ENCODE assay signal across 1 cellular context in genomic region chr7:154744226-154744860, GRCh38.
TF ChIP-seq lines count a peak whose summit lies in the region.

No MANE protein-coding gene starts in this region.

TF ChIP-seq in K562, 482 proteins besides CTCF, POLR2A, EP300 and RAD21 (continued from another document):
- TF ChIP-seq CREB3L1 (IDR thresholded peaks at IDR 0.05; ENCODE audit: borderline replicate concordance, low read depth) (0 out of 2 replicates have a peak, but pooled peaks have one; percentile 42), STAG1 (CRISPR knock-in tag; IDR thresholded peaks at IDR 0.05; ENCODE audit: borderline replicate concordance) (peak; percentile 71; the same call in 1 of the 2 replicates), SPI1 (IDR thresholded peaks at IDR 0.05; ENCODE audit: borderline replicate concordance, low read depth, low read length) (peak; percentile 35; the same call in 1 of the 2 replicates), SMC3 (conservative IDR thresholded peaks at IDR 0.05; ENCODE audit: insufficient read depth, low read depth, low read length) (peak; percentile 94), CAMTA2 (CRISPR knock-in tag; conservative IDR thresholded peaks at IDR 0.05) (no peak), NUFIP1 (IDR thresholded peaks at IDR 0.05; ENCODE audit: partially characterized antibody) (no peak), THAP7 (CRISPR knock-in tag; IDR thresholded peaks at IDR 0.05) (no peak), DPF2 (IDR thresholded peaks at IDR 0.05) (no peak), SREBF2 (CRISPR knock-in tag; IDR thresholded peaks at IDR 0.05) (no peak), XRCC5 (IDR thresholded peaks at IDR 0.05; ENCODE audit: low read depth, low read length) (peak; percentile 80), RB1 (IDR thresholded peaks at IDR 0.05; ENCODE audit: low read depth) (0 out of 2 replicates have a peak, but pooled peaks have one; percentile 24), AFF4 (CRISPR knock-in tag; IDR thresholded peaks at IDR 0.05) (no peak), KDM1A (IDR thresholded peaks at IDR 0.05) (peak in 1 of 2 experiments; percentile 46; a peak in 1 of 4 replicates), ZNF740 (CRISPR knock-in tag; IDR thresholded peaks at IDR 0.05) (0 out of 2 replicates have a peak, but pooled peaks have one; percentile 35), ZNF740 (tag; IDR thresholded peaks at IDR 0.05) (no peak), SIN3B (IDR thresholded peaks at IDR 0.05; ENCODE audit: low read depth) (no peak), THAP12 (CRISPR knock-in tag; IDR thresholded peaks at IDR 0.05) (no peak), HDAC3 (IDR thresholded peaks at IDR 0.05; ENCODE audit: borderline replicate concordance, partially characterized antibody) (no peak), RCOR1 (IDR thresholded peaks at IDR 0.05; ENCODE audit: borderline replicate concordance in 1 of 2, low read depth in 2 of 2, low read length in 2 of 2) (peak in 1 of 2 experiments; percentile 50; a peak in 1 of 4 replicates)
